Comparison of ENCODE assay signal across 7 cellular contexts in the genomic region with DNA sequence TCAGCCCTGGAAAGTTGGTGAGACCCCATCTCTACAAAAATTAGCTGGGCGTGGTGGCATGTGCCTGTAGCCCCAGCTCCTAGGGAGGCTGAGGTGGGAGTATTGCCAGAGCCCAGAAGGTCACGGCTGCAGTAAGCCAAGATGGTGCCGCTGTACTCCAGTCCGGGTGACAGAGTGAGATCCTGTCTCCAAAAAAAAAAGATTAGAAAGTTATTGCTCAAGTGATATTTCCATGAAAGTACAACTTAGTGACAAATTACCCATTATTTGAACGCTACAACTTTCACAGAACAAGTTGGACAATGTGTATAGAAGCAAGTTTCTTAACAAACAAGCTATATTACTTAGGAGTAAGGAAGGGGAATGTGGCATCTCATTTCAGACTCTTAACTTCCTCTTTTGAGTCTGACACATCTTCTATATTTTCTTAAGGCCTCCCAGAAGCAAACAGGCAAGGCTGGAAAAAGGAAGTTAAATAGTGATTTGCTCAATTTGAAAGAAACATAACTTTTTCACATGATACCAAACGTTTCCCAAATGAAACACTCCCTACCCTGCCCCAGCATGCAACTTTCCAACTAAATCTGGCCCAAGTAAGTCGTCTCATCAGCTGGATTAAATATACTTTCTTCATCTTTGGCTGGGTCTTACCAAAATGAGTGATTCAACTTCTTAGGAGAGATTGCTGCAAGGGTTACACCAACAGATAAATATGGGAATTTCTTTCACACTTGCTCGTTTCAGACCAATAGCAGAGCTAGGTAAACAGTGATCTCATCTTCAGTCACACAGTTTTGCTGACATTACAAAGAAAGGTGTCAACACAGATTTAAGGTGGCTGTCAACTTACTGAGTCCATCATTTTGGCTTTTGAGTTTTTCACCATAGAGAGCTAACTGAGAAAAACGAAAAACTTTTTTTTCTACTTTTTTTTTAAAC.
A peak's percentile ranks its signal among the peaks of the same experiment; 100 is the strongest.
DNase-seq lines count a peak whose midpoint lies in the region; ATAC-seq and TF ChIP-seq lines count a peak whose summit lies in the region.

No MANE protein-coding gene starts in this region.

- H3K4me1 ChIP-seq in HUES64 (ENCODE audit: insufficient read depth, low read length) (peaks cover 22% of the 10 kb centered on the region), hepatocyte (ENCODE audit: insufficient read depth) (peaks cover 33% of the 10 kb centered on the region), stomach smooth muscle (ENCODE audit: control insufficient read depth, insufficient read depth, low read length) (peaks cover 18% of the 10 kb centered on the region)

- no peak overlapping the region for H2AFZ ChIP-seq in hepatocyte

- peak; percentile 33 for ATAC-seq in GM18907 (IDR thresholded peaks at IDR 0.05; ENCODE audit: unreplicated experiment)
- no peak for ATAC-seq in activated naive CD8-positive, alpha-beta T cell treated with anti-CD3 and anti-CD28 coated beads, Interleukin-2, amount 10 ng/mL, durations not matched to agents 7 days and 5 days (ENCODE audit: low read depth)
- ATAC-seq in GM19324 (IDR thresholded peaks at IDR 0.05; ENCODE audit: low FRiP score, unreplicated experiment), result no peak
- no peak for ATAC-seq in HG02970 (IDR thresholded peaks at IDR 0.05; ENCODE audit: low FRiP score, unreplicated experiment)

- H3K4me2 ChIP-seq in hepatocyte, result peak overlapping the region; percentile 35

- POLR2A ChIA-PET in activated naive CD8-positive, alpha-beta T cell treated with anti-CD3 and anti-CD28 coated beads, Interleukin-2, amount 10 ng/mL, durations not matched to agents 7 days and 5 days (lab: Charles Lee), result interaction anchor here (0.8 to 5.0 kb wide), 4 partner anchors 14 to 109 kb away, joined by 3 to 35 read pairs (median 4); a partner anchor contains a TSS

- no peaks in the 10 kb centered on the region for H3K9me3 ChIP-seq in HUES64 (ENCODE audit: insufficient read depth, low read depth, low read length)
- no peaks in the 10 kb centered on the region for H3K9me3 ChIP-seq in hepatocyte (ENCODE audit: low read depth)
- H3K9me3 ChIP-seq in stomach smooth muscle (ENCODE audit: control insufficient read depth in 2 of 2, low read length in 2 of 2), result no peaks in the 10 kb centered on the region

- H3K9me2 ChIP-seq in hepatocyte (replicated peaks; ENCODE audit: insufficient read depth), result no peaks in the 10 kb centered on the region

- no peaks in the 10 kb centered on the region for H3K36me3 ChIP-seq in HUES64 (ENCODE audit: insufficient read depth, low read length)
- no peaks in the 10 kb centered on the region for H3K36me3 ChIP-seq in hepatocyte (replicated peaks; ENCODE audit: insufficient read depth, low read depth)
- H3K36me3 ChIP-seq in stomach smooth muscle (ENCODE audit: control insufficient read depth in 2 of 2, insufficient read depth in 2 of 2, low read length in 2 of 2), result no peaks in the 10 kb centered on the region

- H3K36me3 Mint-ChIP-seq in activated naive CD8-positive, alpha-beta T cell treated with anti-CD3 and anti-CD28 coated beads, Interleukin-2, amount 10 ng/mL, durations not matched to agents 7 days and 5 days, result peaks cover 2% of the 10 kb centered on the region

- no peak overlapping the region for H3K4me3 Mint-ChIP-seq in activated naive CD8-positive, alpha-beta T cell treated with anti-CD3 and anti-CD28 coated beads, Interleukin-2, amount 10 ng/mL, durations not matched to agents 7 days and 5 days

- 82% methylated on average over 8 of the region's 9 CpGs for WGBS in HUES64
- 68% methylated on average over 9 of the region's 9 CpGs for WGBS in hepatocyte (ENCODE audit: low lambda C conversion rate, missing lambda C conversion rate)

- H3K27ac ChIP-seq in HUES64 (ENCODE audit: low read depth, low read length), result peak overlapping the region; percentile 43; the same call in 1 of the 2 replicates
- peak overlapping the region; percentile 91 for H3K27ac ChIP-seq in hepatocyte
- peak overlapping the region; percentile 84 for H3K27ac ChIP-seq in stomach smooth muscle (ENCODE audit: low read length)

- H3K9ac ChIP-seq in HUES64 (ENCODE audit: low read depth, low read length), result no peak overlapping the region
- H3K9ac ChIP-seq in stomach smooth muscle (ENCODE audit: low read length in 2 of 2), result peak overlapping the region in 1 of 2 donors; percentile 45

- H3K4me1 Mint-ChIP-seq in activated naive CD8-positive, alpha-beta T cell treated with anti-CD3 and anti-CD28 coated beads, Interleukin-2, amount 10 ng/mL, durations not matched to agents 7 days and 5 days, result peaks cover 19% of the 10 kb centered on the region

- no peaks in the 10 kb centered on the region for H3K27me3 Mint-ChIP-seq in activated naive CD8-positive, alpha-beta T cell treated with anti-CD3 and anti-CD28 coated beads, Interleukin-2, amount 10 ng/mL, durations not matched to agents 7 days and 5 days

- no peaks in the 10 kb centered on the region for H4K20me1 ChIP-seq in hepatocyte (ENCODE audit: insufficient read depth, poor library complexity, severe bottlenecking)

- no peak for DNase-seq in activated naive CD8-positive, alpha-beta T cell treated with anti-CD3 and anti-CD28 coated beads, Interleukin-2, amount 10 ng/mL, durations not matched to agents 7 days and 5 days
- peak; percentile 67 for DNase-seq in hepatocyte (ENCODE audit: low spot score)

- no peak overlapping the region for H3K4me3 ChIP-seq in HUES64 (ENCODE audit: low read length)
- no peak overlapping the region for H3K4me3 ChIP-seq in hepatocyte
- H3K4me3 ChIP-seq in stomach smooth muscle (ENCODE audit: low read length in 2 of 2), result no peak overlapping the region

- H3K27ac Mint-ChIP-seq in activated naive CD8-positive, alpha-beta T cell treated with anti-CD3 and anti-CD28 coated beads, Interleukin-2, amount 10 ng/mL, durations not matched to agents 7 days and 5 days, result peak overlapping the region; percentile 20

- no peak for TF ChIP-seq CTCF in hepatocyte (IDR thresholded peaks at IDR 0.05; ENCODE audit: poor library complexity)

- H3K79me2 ChIP-seq in hepatocyte, result no peaks in the 10 kb centered on the region

- H3K9me3 Mint-ChIP-seq in activated naive CD8-positive, alpha-beta T cell treated with anti-CD3 and anti-CD28 coated beads, Interleukin-2, amount 10 ng/mL, durations not matched to agents 7 days and 5 days, result peaks cover 6% of the 10 kb centered on the region

- H3K27me3 ChIP-seq in HUES64 (ENCODE audit: insufficient read depth, low read length) (no peaks in the 10 kb centered on the region), hepatocyte (no peaks in the 10 kb centered on the region), stomach smooth muscle (ENCODE audit: control insufficient read depth in 1 of 2, insufficient read depth in 2 of 2, low read length in 2 of 2) (no peaks in the 10 kb centered on the region)
